ENCODE assay signal across 1 cellular context in genomic region chr9:134428559-134428958, GRCh38.
TF ChIP-seq lines count a peak whose summit lies in the region.

No MANE protein-coding gene starts in this region.

TF ChIP-seq in GM12878, 131 proteins besides CTCF, POLR2A, EP300 and RAD21 (continued from another document):
- TF ChIP-seq ZNF687 (IDR thresholded peaks at IDR 0.05) (peak; percentile 56; the same call in 1 of the 2 replicates), MTA2 (IDR thresholded peaks at IDR 0.05; ENCODE audit: low read depth) (no peak), IKZF1 (conservative IDR thresholded peaks at IDR 0.05) (peak; percentile 45), ZBED1 (IDR thresholded peaks at IDR 0.05; ENCODE audit: borderline replicate concordance) (no peak), MEF2B (IDR thresholded peaks at IDR 0.05; ENCODE audit: partially characterized antibody, poor library complexity, severe bottlenecking) (peak; percentile 88), RUNX3 (IDR thresholded peaks at IDR 0.05; ENCODE audit: low read length) (0 out of 2 replicates have a peak, but pooled peaks have one; percentile 0)
- TF ChIP-seq, protein P1, sequence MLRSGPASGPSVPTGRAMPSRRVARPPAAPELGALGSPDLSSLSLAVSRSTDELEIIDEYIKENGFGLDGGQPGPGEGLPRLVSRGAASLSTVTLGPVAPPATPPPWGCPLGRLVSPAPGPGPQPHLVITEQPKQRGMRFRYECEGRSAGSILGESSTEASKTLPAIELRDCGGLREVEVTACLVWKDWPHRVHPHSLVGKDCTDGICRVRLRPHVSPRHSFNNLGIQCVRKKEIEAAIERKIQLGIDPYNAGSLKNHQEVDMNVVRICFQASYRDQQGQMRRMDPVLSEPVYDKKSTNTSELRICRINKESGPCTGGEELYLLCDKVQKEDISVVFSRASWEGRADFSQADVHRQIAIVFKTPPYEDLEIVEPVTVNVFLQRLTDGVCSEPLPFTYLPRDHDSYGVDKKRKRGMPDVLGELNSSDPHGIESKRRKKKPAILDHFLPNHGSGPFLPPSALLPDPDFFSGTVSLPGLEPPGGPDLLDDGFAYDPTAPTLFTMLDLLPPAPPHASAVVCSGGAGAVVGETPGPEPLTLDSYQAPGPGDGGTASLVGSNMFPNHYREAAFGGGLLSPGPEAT (IDR thresholded peaks at IDR 0.05; ENCODE audit: low read depth) = peak; percentile 70; the same call in 1 of the 2 replicates
